In the genomic region with DNA sequence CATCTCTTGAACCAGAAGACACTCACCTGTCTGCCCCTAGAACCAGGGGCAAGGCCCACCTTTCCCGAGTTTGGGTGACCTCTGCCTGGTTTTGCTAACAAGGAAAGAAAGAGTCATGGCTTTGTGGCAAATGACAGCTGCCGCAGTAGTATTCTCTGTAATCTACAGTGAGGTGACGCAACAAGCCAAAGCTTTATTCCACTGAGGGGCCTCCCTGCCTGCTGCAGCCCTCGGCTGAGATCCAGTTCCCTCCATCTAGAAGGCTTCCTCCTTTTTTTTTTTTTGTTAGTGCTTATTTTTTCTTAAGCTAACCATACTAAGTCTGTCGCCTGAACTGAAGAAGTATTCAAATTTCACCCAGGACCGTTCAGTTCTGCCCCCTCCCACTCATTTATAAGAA, we compare ENCODE assay signal across 17 cellular contexts.
DNase-seq lines count a peak whose midpoint lies in the region; ATAC-seq, FAIRE-seq and TF ChIP-seq lines count a peak whose summit lies in the region.
"Had no signal": no experiment of that assay in that cellular context is flagged by ENCODE, and none has a peak within 500 bp of the region (broad histone marks: within the 10 kb centered on the region; RNA-seq: fewer than 3 reads in every experiment).

No MANE protein-coding gene starts in this region.

- H3K36me3 ChIP-seq in neural cell (ENCODE audit: insufficient read depth, low read length) (no peaks in the 10 kb centered on the region), gastrocnemius medialis (no peaks in the 10 kb centered on the region)
- H3K36me3 ChIP-seq: cardiac muscle cell, prostate gland had no signal

- H3K9me2 ChIP-seq in neural cell (ENCODE audit: insufficient read depth, low read length): no peaks in the 10 kb centered on the region

- no peaks in the 10 kb centered on the region for H3K79me2 ChIP-seq in neural cell (replicated peaks; ENCODE audit: insufficient read depth, low read length)

- H3K4me1 Mint-ChIP-seq in endothelial cell (ENCODE audit: unreplicated experiment): peaks cover 51% of the 10 kb centered on the region

- no peak for TF ChIP-seq RAD21 in neural cell (conservative IDR thresholded peaks at IDR 0.05)

- H3F3A ChIP-seq in neural cell (ENCODE audit: insufficient read depth, low read length, poor library complexity, severe bottlenecking): no peaks in the 10 kb centered on the region

- peak overlapping the region; percentile 51 for H3K27ac ChIP-seq in neural cell (ENCODE audit: low read length)
- no peak overlapping the region for H3K27ac ChIP-seq in gastrocnemius medialis
- H3K27ac ChIP-seq: cardiac muscle cell, KMS-11, prostate gland had no signal

- peak overlapping the region; percentile 32 for H3K27ac Mint-ChIP-seq in endothelial cell (ENCODE audit: unreplicated experiment)

- no peak overlapping the region for H3K4me3 Mint-ChIP-seq in endothelial cell (ENCODE audit: unreplicated experiment)

- peak; percentile 63 for FAIRE-seq in GM19239 (lab: Jason Lieb, UNC)
- FAIRE-seq: urothelium cell line had no signal

- DNase-seq in GM19239 (ENCODE audit: insufficient read length, low spot score) (no peak), NOMO-1 treated with DMSO at 0.1 percent for 48 hours (lab: John Stamatoyannopoulos, UW; ENCODE audit: unreplicated experiment) (peak; percentile 93), endothelial cell (ENCODE audit: low spot score) (no peak), ecto neural progenitor cell (ENCODE audit: low spot score) (no peak), NCI-H1436 (lab: John Stamatoyannopoulos, UW) (no peak), gastrocnemius medialis (no peak)
- DNase-seq: NCI-H2227 treated with DMSO at 0.1 percent for 48 hours; stimulated activated CD4-positive, alpha-beta T cell treated with anti-CD3 and anti-CD28 coated beads, Interleukin-2, amount 100 ng/mL, for 24 hours; T-helper 9 cell had no signal

- H3K9ac ChIP-seq in neural cell (ENCODE audit: low read length): peak overlapping the region; percentile 7
- H3K9ac ChIP-seq: KMS-11 had no signal

- H3K27me3 Mint-ChIP-seq in endothelial cell (ENCODE audit: unreplicated experiment): peaks cover 5% of the 10 kb centered on the region

- no peak for TF ChIP-seq POLR2A in gastrocnemius medialis (IDR thresholded peaks at IDR 0.05)

- H4K20me1 ChIP-seq in neural cell (ENCODE audit: insufficient read depth): no peaks in the 10 kb centered on the region

- no peak overlapping the region for H3K4me2 ChIP-seq in neural cell (ENCODE audit: low read length)
- H3K4me2 ChIP-seq: KMS-11 had no signal

- TF ChIP-seq CTCF in endothelial cell (IDR thresholded peaks at IDR 0.05; ENCODE audit: unreplicated experiment): no peak
- no peak for TF ChIP-seq CTCF in neural cell (IDR thresholded peaks at IDR 0.05; ENCODE audit: poor library complexity, severe bottlenecking)
- TF ChIP-seq CTCF in gastrocnemius medialis (IDR thresholded peaks at IDR 0.05 in 4 of 5, conservative IDR thresholded peaks at IDR 0.05 in 1 of 5): no peak

- H3K4me1 ChIP-seq in gastrocnemius medialis: no peaks in the 10 kb centered on the region
- H3K4me1 ChIP-seq: prostate gland had no signal

- intact Hi-C loops in gastrocnemius medialis (cut with DNase I; ENCODE audit: low total_unique reads): no loop called here

- no peaks in the 10 kb centered on the region for H3K36me3 Mint-ChIP-seq in endothelial cell (ENCODE audit: low read depth, unreplicated experiment)

- H3K4me3 ChIP-seq in neural cell (ENCODE audit: low read length) (no peak overlapping the region), gastrocnemius medialis (no peak overlapping the region)
- H3K4me3 ChIP-seq: cardiac muscle cell, lung, prostate gland had no signal

- no peaks in the 10 kb centered on the region for H3K9me3 ChIP-seq in neural cell (ENCODE audit: low read length)
- no peaks in the 10 kb centered on the region for H3K9me3 ChIP-seq in gastrocnemius medialis
- H3K9me3 ChIP-seq: prostate gland had no signal

- H3K27me3 ChIP-seq in neural cell (ENCODE audit: insufficient read depth, low read depth, low read length) (no peaks in the 10 kb centered on the region), gastrocnemius medialis (no peaks in the 10 kb centered on the region)
- H3K27me3 ChIP-seq: cardiac muscle cell had no signal

- no peak for ATAC-seq in gastrocnemius medialis
- ATAC-seq in HG03432 (IDR thresholded peaks at IDR 0.05; ENCODE audit: unreplicated experiment): no peak
- ATAC-seq: Panc1 had no signal

- H2AFZ ChIP-seq in neural cell (ENCODE audit: low read depth, low read length): no peak overlapping the region

- no peak for TF ChIP-seq EP300 in neural cell (conservative IDR thresholded peaks at IDR 0.05; ENCODE audit: poor library complexity, severe bottlenecking)

- in situ Hi-C loops in gastrocnemius medialis (cut with MboI; ENCODE audit: low sequenced_read_pairs in 4 of 4): no loop called here

- no peaks in the 10 kb centered on the region for H3K9me3 Mint-ChIP-seq in endothelial cell (ENCODE audit: unreplicated experiment)

TF ChIP-seq in neural cell, 6 proteins besides CTCF, POLR2A, EP300 and RAD21:
- TF ChIP-seq EZH2 (IDR thresholded peaks at IDR 0.05; ENCODE audit: borderline replicate concordance, insufficient read depth, low read length, poor library complexity, severe bottlenecking): no peak
- no peak for TF ChIP-seq POLR2AphosphoS5 (IDR thresholded peaks at IDR 0.05)
- TF ChIP-seq SMC3 (conservative IDR thresholded peaks at IDR 0.05; ENCODE audit: poor library complexity): no peak
- TF ChIP-seq, protein P1, sequence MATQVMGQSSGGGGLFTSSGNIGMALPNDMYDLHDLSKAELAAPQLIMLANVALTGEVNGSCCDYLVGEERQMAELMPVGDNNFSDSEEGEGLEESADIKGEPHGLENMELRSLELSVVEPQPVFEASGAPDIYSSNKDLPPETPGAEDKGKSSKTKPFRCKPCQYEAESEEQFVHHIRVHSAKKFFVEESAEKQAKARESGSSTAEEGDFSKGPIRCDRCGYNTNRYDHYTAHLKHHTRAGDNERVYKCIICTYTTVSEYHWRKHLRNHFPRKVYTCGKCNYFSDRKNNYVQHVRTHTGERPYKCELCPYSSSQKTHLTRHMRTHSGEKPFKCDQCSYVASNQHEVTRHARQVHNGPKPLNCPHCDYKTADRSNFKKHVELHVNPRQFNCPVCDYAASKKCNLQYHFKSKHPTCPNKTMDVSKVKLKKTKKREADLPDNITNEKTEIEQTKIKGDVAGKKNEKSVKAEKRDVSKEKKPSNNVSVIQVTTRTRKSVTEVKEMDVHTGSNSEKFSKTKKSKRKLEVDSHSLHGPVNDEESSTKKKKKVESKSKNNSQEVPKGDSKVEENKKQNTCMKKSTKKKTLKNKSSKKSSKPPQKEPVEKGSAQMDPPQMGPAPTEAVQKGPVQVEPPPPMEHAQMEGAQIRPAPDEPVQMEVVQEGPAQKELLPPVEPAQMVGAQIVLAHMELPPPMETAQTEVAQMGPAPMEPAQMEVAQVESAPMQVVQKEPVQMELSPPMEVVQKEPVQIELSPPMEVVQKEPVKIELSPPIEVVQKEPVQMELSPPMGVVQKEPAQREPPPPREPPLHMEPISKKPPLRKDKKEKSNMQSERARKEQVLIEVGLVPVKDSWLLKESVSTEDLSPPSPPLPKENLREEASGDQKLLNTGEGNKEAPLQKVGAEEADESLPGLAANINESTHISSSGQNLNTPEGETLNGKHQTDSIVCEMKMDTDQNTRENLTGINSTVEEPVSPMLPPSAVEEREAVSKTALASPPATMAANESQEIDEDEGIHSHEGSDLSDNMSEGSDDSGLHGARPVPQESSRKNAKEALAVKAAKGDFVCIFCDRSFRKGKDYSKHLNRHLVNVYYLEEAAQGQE (IDR thresholded peaks at IDR 0.05; ENCODE audit: borderline replicate concordance): no peak
- TF ChIP-seq MXI1 (conservative IDR thresholded peaks at IDR 0.05; ENCODE audit: poor library complexity, severe bottlenecking): no peak
- no peak for TF ChIP-seq TAF1 (IDR thresholded peaks at IDR 0.05; ENCODE audit: low read depth)
